ENCODE assay signal across 1 cellular context in genomic region chr4:184474261-184475095, GRCh38.
TF ChIP-seq lines count a peak whose summit lies in the region.

IRF2 (minus strand) TSS chr4:184474550; CDS start chr4:184429064, 45,486 bp downstream.

TF ChIP-seq in HEK293, 187 proteins besides CTCF, POLR2A, EP300 and RAD21 (continued from another document):
- 0 out of 2 replicates have a peak, but pooled peaks have one; percentile 9 for TF ChIP-seq ZSCAN4 (tag by site-specific recombination; IDR thresholded peaks at IDR 0.05)
- TF ChIP-seq ZNF292 (tag by site-specific recombination; IDR thresholded peaks at IDR 0.05; ENCODE audit: borderline replicate concordance, low read depth), result no peak
- TF ChIP-seq ZNF114 (tag by site-specific recombination; IDR thresholded peaks at IDR 0.05), result no peak
- no peak for TF ChIP-seq ZNF280C (tag by site-specific recombination; IDR thresholded peaks at IDR 0.05)
- TF ChIP-seq ZNF248 (tag by site-specific recombination; IDR thresholded peaks at IDR 0.05), result no peak
- TF ChIP-seq OVOL3 (tag by site-specific recombination; IDR thresholded peaks at IDR 0.05), result no peak
- peak; percentile 45; the same call in 1 of the 2 replicates for TF ChIP-seq TCF7L2 (IDR thresholded peaks at IDR 0.05; ENCODE audit: borderline replicate concordance, low read depth, low read length)
- no peak for TF ChIP-seq ZNF146 (tag by site-specific recombination; IDR thresholded peaks at IDR 0.05)
- TF ChIP-seq ZNF404 (tag by site-specific recombination; IDR thresholded peaks at IDR 0.05), result no peak
- peak; percentile 83 for TF ChIP-seq ZNF423 (tag by site-specific recombination; IDR thresholded peaks at IDR 0.05)
- no peak for TF ChIP-seq MZF1 (tag by site-specific recombination; IDR thresholded peaks at IDR 0.05; ENCODE audit: borderline replicate concordance)
- TF ChIP-seq ZNF362 (tag by site-specific recombination; IDR thresholded peaks at IDR 0.05), result no peak
- TF ChIP-seq ZNF544 (tag by site-specific recombination; IDR thresholded peaks at IDR 0.05), result no peak
- no peak for TF ChIP-seq ZFP3 (tag by site-specific recombination; IDR thresholded peaks at IDR 0.05; ENCODE audit: low read depth)
- TF ChIP-seq ZNF148 (tag by site-specific recombination; IDR thresholded peaks at IDR 0.05; ENCODE audit: borderline replicate concordance), result no peak
- TF ChIP-seq ZBTB1 (tag by site-specific recombination; IDR thresholded peaks at IDR 0.05), result no peak
- TF ChIP-seq ZNF555 (tag by site-specific recombination; conservative IDR thresholded peaks at IDR 0.05), result no peak
- no peak for TF ChIP-seq RBAK (tag by site-specific recombination; IDR thresholded peaks at IDR 0.05)
- TF ChIP-seq ZNF239 (tag by site-specific recombination; IDR thresholded peaks at IDR 0.05), result no peak
- no peak; the same call in 1 of the 2 replicates for TF ChIP-seq OSR2 (tag by site-specific recombination; IDR thresholded peaks at IDR 0.05)
- no peak for TF ChIP-seq ZNF791 (tag by site-specific recombination; IDR thresholded peaks at IDR 0.05)
- no peak for TF ChIP-seq ZSCAN5A (tag by site-specific recombination; IDR thresholded peaks at IDR 0.05)
- no peak for TF ChIP-seq ZNF626 (tag by site-specific recombination; IDR thresholded peaks at IDR 0.05)
- no peak for TF ChIP-seq ZNF777 (tag by site-specific recombination; IDR thresholded peaks at IDR 0.05; ENCODE audit: borderline replicate concordance)
- peak; percentile 27; the same call in 1 of the 2 replicates for TF ChIP-seq SP7 (tag by site-specific recombination; IDR thresholded peaks at IDR 0.05)
- no peak for TF ChIP-seq ZNF585B (tag by site-specific recombination; IDR thresholded peaks at IDR 0.05)
- peak; percentile 28; the same call in 1 of the 2 replicates for TF ChIP-seq ZNF2 (tag by site-specific recombination; IDR thresholded peaks at IDR 0.05)
- 0 out of 2 replicates have a peak, but pooled peaks have one; percentile 3 for TF ChIP-seq PRDM4 (tag by site-specific recombination; IDR thresholded peaks at IDR 0.05)
- TF ChIP-seq ZNF449 (tag by site-specific recombination; IDR thresholded peaks at IDR 0.05), result no peak
- no peak for TF ChIP-seq YY1 (tag by site-specific recombination; IDR thresholded peaks at IDR 0.05)
- TF ChIP-seq ZNF623 (tag by site-specific recombination; IDR thresholded peaks at IDR 0.05), result no peak
- TF ChIP-seq ZNF639 (tag by site-specific recombination; IDR thresholded peaks at IDR 0.05), result no peak
- no peak for TF ChIP-seq ZNF473 (tag by site-specific recombination; IDR thresholded peaks at IDR 0.05)
- TF ChIP-seq ZNF707 (tag by site-specific recombination; IDR thresholded peaks at IDR 0.05), result no peak
- TF ChIP-seq HIC1 (tag by site-specific recombination; IDR thresholded peaks at IDR 0.05), result 0 out of 2 replicates have a peak, but pooled peaks have one; percentile 24
- TF ChIP-seq ZNF548 (tag by site-specific recombination; IDR thresholded peaks at IDR 0.05), result no peak
- TF ChIP-seq ZNF76 (tag by site-specific recombination; IDR thresholded peaks at IDR 0.05; ENCODE audit: borderline replicate concordance, low read depth), result peak; percentile 23; the same call in 1 of the 2 replicates
- TF ChIP-seq ZNF660 (tag by site-specific recombination; IDR thresholded peaks at IDR 0.05), result peak; percentile 56; the same call in 1 of the 2 replicates
- TF ChIP-seq ATF2 (tag by site-specific recombination; IDR thresholded peaks at IDR 0.05; ENCODE audit: low read depth), result no peak
- no peak for TF ChIP-seq GLI4 (tag by site-specific recombination; IDR thresholded peaks at IDR 0.05)
- peak; percentile 81 for TF ChIP-seq ZXDB (tag by site-specific recombination; IDR thresholded peaks at IDR 0.05)
- no peak for TF ChIP-seq HOXA7 (CRISPR knock-in tag; IDR thresholded peaks at IDR 0.05; ENCODE audit: borderline replicate concordance)
- TF ChIP-seq ZBTB21 (tag by site-specific recombination; IDR thresholded peaks at IDR 0.05), result no peak
